In the genomic region with DNA sequence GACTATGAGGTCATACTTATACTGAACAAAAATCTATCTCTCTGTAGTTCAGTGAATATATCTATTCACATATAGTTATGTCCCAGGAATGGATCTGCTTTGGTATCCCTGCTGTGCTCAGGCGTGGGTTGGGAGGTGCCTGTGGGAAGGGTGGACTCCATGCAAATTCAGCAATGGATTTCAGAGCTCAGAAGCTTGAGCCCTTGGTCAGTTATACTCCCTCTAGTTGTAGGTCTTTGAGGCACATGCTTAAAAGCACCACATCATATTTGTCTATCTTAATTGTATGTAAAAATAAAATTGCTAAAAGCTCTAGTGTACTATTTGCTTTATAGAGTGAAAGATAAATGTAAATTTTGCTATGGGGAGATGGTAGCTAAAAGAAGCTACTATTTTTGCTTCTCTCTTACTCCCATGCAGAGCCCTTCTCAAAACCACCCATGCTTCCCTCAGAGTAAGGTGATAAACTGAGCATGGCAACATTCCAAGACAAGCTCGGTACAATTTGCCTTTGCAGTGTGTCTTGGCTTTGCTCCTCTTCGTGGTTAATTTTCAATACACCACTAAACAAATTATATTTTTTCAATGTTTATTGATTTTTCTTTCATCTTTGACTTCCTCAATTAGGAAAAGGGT, we compare ENCODE assay signal across 11 cellular contexts. TPM values are rescaled to one million over a fixed set of nuclear protein-coding genes. Genes with fewer than 3 reads are reported as not detected.
A peak's percentile ranks its signal among the peaks of the same experiment; 100 is the strongest.
DNase-seq lines count a peak whose midpoint lies in the region; ATAC-seq lines count a peak whose summit lies in the region.
"Had no signal": no experiment of that assay in that cellular context is flagged by ENCODE, and none has a peak within 500 bp of the region (broad histone marks: within the 10 kb centered on the region; RNA-seq: fewer than 3 reads in every experiment).

No MANE protein-coding gene starts in this region.

- WGBS in neuronal stem cell (ENCODE audit: extremely low coverage in 2 of 2, insufficient read length in 2 of 2, insufficient replicate concordance in 1 of 2), 2 donors: no CpG with 5 or more reads among the region's 3 CpGs

- H3K27me3 ChIP-seq in neuronal stem cell (ENCODE audit: control insufficient read depth in 3 of 3, insufficient read depth in 3 of 3, low read depth in 1 of 3, low read length in 3 of 3): no peaks in the 10 kb centered on the region

- H3K4me3 ChIP-seq in neuronal stem cell (ENCODE audit: low read length in 2 of 2): no peak overlapping the region
- H3K4me3 ChIP-seq: PC-9 had no signal

- no peak overlapping the region for H2BK12ac ChIP-seq in neuronal stem cell (ENCODE audit: low read length)

- no peak overlapping the region for H2AFZ ChIP-seq in neuronal stem cell (ENCODE audit: low read length)
- H2AFZ ChIP-seq: PC-9 had no signal

- H3K23ac ChIP-seq in neuronal stem cell (ENCODE audit: low read depth, low read length, poor library complexity): no peak overlapping the region

- H3K18ac ChIP-seq in neuronal stem cell (ENCODE audit: low read length): no peak overlapping the region

- H3K4me1 ChIP-seq in neuronal stem cell (ENCODE audit: control insufficient read depth in 2 of 2, insufficient read depth in 1 of 2, low read depth in 1 of 2, low read length in 2 of 2): no peaks in the 10 kb centered on the region

- H2BK120ac ChIP-seq in neuronal stem cell (ENCODE audit: low read depth, low read length): no peak overlapping the region

- no peaks in the 10 kb centered on the region for H3K79me1 ChIP-seq in neuronal stem cell (ENCODE audit: low read depth, low read length)

- ATAC-seq in GM18498 (IDR thresholded peaks at IDR 0.05; ENCODE audit: unreplicated experiment) (peak; percentile 44), Right ventricle myocardium superior (ENCODE audit: poor library complexity) (peak; percentile 75), GM18517 (IDR thresholded peaks at IDR 0.05; ENCODE audit: unreplicated experiment) (no peak), HG03520 (IDR thresholded peaks at IDR 0.05; ENCODE audit: unreplicated experiment) (no peak)

- no peak overlapping the region for H3K4ac ChIP-seq in neuronal stem cell (ENCODE audit: low read length)

- H4K8ac ChIP-seq in neuronal stem cell (ENCODE audit: low read depth, low read length): no peak overlapping the region

- H3K36me3 ChIP-seq in neuronal stem cell (replicated peaks in 1 of 2; ENCODE audit: control insufficient read depth in 2 of 2, insufficient read depth in 2 of 2, low read length in 2 of 2): no peaks in the 10 kb centered on the region

- intact Hi-C loops in Right ventricle myocardium superior (cut with DNase I): no loop called here

- no peak overlapping the region for H2BK5ac ChIP-seq in neuronal stem cell (ENCODE audit: low read length)

- H2BK15ac ChIP-seq in neuronal stem cell (ENCODE audit: low read length): no peak overlapping the region

- H2AK5ac ChIP-seq in neuronal stem cell (ENCODE audit: low read depth, low read length): no peak overlapping the region

- no peak overlapping the region for H3K4me2 ChIP-seq in neuronal stem cell (ENCODE audit: insufficient read depth, low read length, poor library complexity, severe bottlenecking)
- H3K4me2 ChIP-seq: PC-9 had no signal

- no peak overlapping the region for H3K27ac ChIP-seq in neuronal stem cell (replicated peaks; ENCODE audit: low read length)
- H3K27ac ChIP-seq: PC-9 had no signal

- H4K91ac ChIP-seq in neuronal stem cell (ENCODE audit: low read depth, low read length, poor library complexity): no peak overlapping the region

- H3K9me3 ChIP-seq in neuronal stem cell (replicated peaks in 1 of 2; ENCODE audit: control insufficient read depth in 2 of 2, insufficient read depth in 1 of 2, low read depth in 1 of 2, low read length in 2 of 2): peaks cover 0 to 2% of the 10 kb centered on the region in 2 donors

- H3K14ac ChIP-seq in neuronal stem cell (ENCODE audit: low read length): no peak overlapping the region

- H3K9ac ChIP-seq in neuronal stem cell (ENCODE audit: low read depth, low read length, poor library complexity): no peak overlapping the region

- DNase-seq in RPMI7951 (ENCODE audit: low read depth) (peak; percentile 5), Right ventricle myocardium superior (no peak), pons (ENCODE audit: low spot score) (peak; percentile 5), HK-2 (ENCODE audit: unreplicated experiment) (no peak), neuronal stem cell (ENCODE audit: low spot score) (no peak)
- DNase-seq: DMS79 treated with DMSO at 0.1 percent for 48 hours; stimulated activated naive CD4-positive, alpha-beta T cell had no signal

RNA-seq across cellular contexts. Expression of a gene that starts 54.9 kb away (rescaled TPM):
- 6.8 and 10.9 TPM in 2 replicates for total RNA-seq in RPMI7951 (2014; rRNA removed; shearing (Covaris generic))
- 108 TPM for total RNA-seq in Right ventricle myocardium superior
- 2.3 TPM for polyA plus RNA-seq in neuronal stem cell (2013, experiment 1 of 2)
- polyA plus RNA-seq in neuronal stem cell (2013, experiment 2 of 2): 2.3 TPM

Comparison
In these comparisons a context has a peak if more than half of its experiments do, and no peak if none do; other contexts are left out.
1. ATAC-seq: peak in GM18498 (single experiment) and Right ventricle myocardium superior (single experiment); none in GM18517 (single experiment) and HG03520 (single experiment).
2. DNase-seq: peak in RPMI7951 (single experiment) and pons (single experiment); none in Right ventricle myocardium superior (single experiment), HK-2 (single experiment) and neuronal stem cell (single experiment).